Comparison of ENCODE assay signal across 28 cellular contexts in genomic region chr4:61909031-61909430, GRCh38.
"Had no signal": no experiment of that assay in that cellular context is flagged by ENCODE, and none has a peak within 500 bp of the region (broad histone marks: within the 10 kb centered on the region; RNA-seq: fewer than 3 reads in every experiment).

No MANE protein-coding gene starts in this region.

- H3K4me3 ChIP-seq: psoas muscle, right lobe of liver, sigmoid colon, stomach, thoracic aorta, thyroid gland, tibial nerve, upper lobe of left lung, vagina had no signal

- H3K4me3 Mint-ChIP-seq: naive thymus-derived CD8-positive, alpha-beta T cell; natural killer cell treated with Interleukin-12 subunit alpha and Interleukin-12 subunit beta and Interleukin-15 and Interleukin-18, amount 100 ng/mL, for 72 hours; stimulated activated effector memory CD8-positive, alpha-beta T cell treated with anti-CD3 and anti-CD28 coated beads, Interleukin-12 subunit alpha, Interleukin-12 subunit beta, amount 100 ng/mL, for 72 hours; stimulated activated naive B cell treated with anti-CD40 and anti-IgM and Interleukin-4, amounts not matched to agents 10 μg/mL and 1 μg/mL and 100 μg/mL, for 72 hours; stimulated activated naive CD8-positive, alpha-beta T cell treated with anti-CD3 and anti-CD28 coated beads, Interleukin-15, Interleukin-2, amounts not matched to agents 100 ng/mL and 50 ng/mL, for 24 hours had no signal

- H3K27ac Mint-ChIP-seq: naive thymus-derived CD8-positive, alpha-beta T cell; natural killer cell treated with Interleukin-12 subunit alpha and Interleukin-12 subunit beta and Interleukin-15 and Interleukin-18, amount 100 ng/mL, for 72 hours; progenitor cell of endocrine pancreas; stimulated activated effector memory CD8-positive, alpha-beta T cell treated with anti-CD3 and anti-CD28 coated beads, Interleukin-12 subunit alpha, Interleukin-12 subunit beta, amount 100 ng/mL, for 72 hours; stimulated activated naive B cell treated with anti-CD40 and anti-IgM and Interleukin-4, amounts not matched to agents 10 μg/mL and 1 μg/mL and 100 μg/mL, for 72 hours; stimulated activated naive CD8-positive, alpha-beta T cell treated with anti-CD3 and anti-CD28 coated beads, Interleukin-15, Interleukin-2, amounts not matched to agents 100 ng/mL and 50 ng/mL, for 24 hours had no signal

- H3K27ac ChIP-seq: neutrophil, parathyroid adenoma, psoas muscle, right lobe of liver, sigmoid colon, stomach, thoracic aorta, thyroid gland, tibial nerve, upper lobe of left lung, vagina had no signal

- H3K9me3 Mint-ChIP-seq: natural killer cell treated with Interleukin-12 subunit alpha and Interleukin-12 subunit beta and Interleukin-15 and Interleukin-18, amount 100 ng/mL, for 72 hours; stimulated activated naive B cell treated with anti-CD40 and anti-IgM and Interleukin-4, amounts not matched to agents 10 μg/mL and 1 μg/mL and 100 μg/mL, for 72 hours had no signal

- H3K4me1 ChIP-seq: parathyroid adenoma, psoas muscle, right lobe of liver, sigmoid colon, stomach, thyroid gland, tibial nerve, upper lobe of left lung, vagina had no signal

- H3K36me3 Mint-ChIP-seq: naive thymus-derived CD8-positive, alpha-beta T cell; natural killer cell treated with Interleukin-12 subunit alpha and Interleukin-12 subunit beta and Interleukin-15 and Interleukin-18, amount 100 ng/mL, for 72 hours; stimulated activated effector memory CD8-positive, alpha-beta T cell treated with anti-CD3 and anti-CD28 coated beads, Interleukin-12 subunit alpha, Interleukin-12 subunit beta, amount 100 ng/mL, for 72 hours; stimulated activated naive B cell treated with anti-CD40 and anti-IgM and Interleukin-4, amounts not matched to agents 10 μg/mL and 1 μg/mL and 100 μg/mL, for 72 hours had no signal

- H3K36me3 ChIP-seq: neutrophil, right lobe of liver, sigmoid colon, stomach, thoracic aorta, thyroid gland, tibial nerve, upper lobe of left lung, vagina had no signal

- H3K9me3 ChIP-seq: neutrophil, psoas muscle, right lobe of liver, sigmoid colon, stomach, thoracic aorta, thyroid gland, tibial nerve, upper lobe of left lung, vagina had no signal

- H3K27me3 ChIP-seq: neutrophil, right lobe of liver, sigmoid colon, stomach, thyroid gland, tibial nerve, upper lobe of left lung, vagina had no signal

- ATAC-seq: naive thymus-derived CD8-positive, alpha-beta T cell; natural killer cell treated with Interleukin-12 subunit alpha and Interleukin-12 subunit beta and Interleukin-15 and Interleukin-18, amount 100 ng/mL, for 72 hours; psoas muscle; right cardiac atrium; right lobe of liver; stimulated activated effector memory CD8-positive, alpha-beta T cell treated with anti-CD3 and anti-CD28 coated beads, Interleukin-12 subunit alpha, Interleukin-12 subunit beta, amount 100 ng/mL, for 72 hours; stimulated activated naive B cell treated with anti-CD40 and anti-IgM and Interleukin-4, amounts not matched to agents 10 μg/mL and 1 μg/mL and 100 μg/mL, for 72 hours had no signal

- H3K79me2 ChIP-seq: parathyroid adenoma had no signal

- FAIRE-seq: urothelium cell line had no signal

- DNase-seq: naive thymus-derived CD8-positive, alpha-beta T cell; nucleus accumbens; posterior cingulate gyrus; psoas muscle; right cardiac atrium; right lobe of liver; sigmoid colon; small intestine; stimulated activated CD4-positive, alpha-beta T cell treated with anti-CD3 and anti-CD28 coated beads, Interleukin-15, amount 100 ng/mL, for 24 hours; stimulated activated CD4-positive, alpha-beta T cell treated with anti-CD3 and anti-CD28 coated beads, Interleukin-2, amount 100 ng/mL, for 24 hours; stimulated activated CD4-positive, alpha-beta T cell treated with anti-CD3 and anti-CD28 coated beads, Interleukin-2, amount 100 ng/mL, for 48 hours; stimulated activated CD4-positive, alpha-beta T cell treated with anti-CD3 and anti-CD28 coated beads, Interleukin-4, amount 100 ng/mL, for 24 hours; stimulated activated naive B cell treated with anti-CD40 and anti-IgM and Interleukin-4, amounts not matched to agents 10 μg/mL and 1 μg/mL and 100 μg/mL, for 72 hours; stimulated activated naive CD4-positive, alpha-beta T cell treated with Interleukin-2 at 50 U/mL for 16 hours; stomach; thyroid gland; trophoblast cell; upper lobe of left lung had no signal

- H3K27me3 Mint-ChIP-seq: naive thymus-derived CD8-positive, alpha-beta T cell; natural killer cell treated with Interleukin-12 subunit alpha and Interleukin-12 subunit beta and Interleukin-15 and Interleukin-18, amount 100 ng/mL, for 72 hours; stimulated activated naive B cell treated with anti-CD40 and anti-IgM and Interleukin-4, amounts not matched to agents 10 μg/mL and 1 μg/mL and 100 μg/mL, for 72 hours; stimulated activated naive CD8-positive, alpha-beta T cell treated with anti-CD3 and anti-CD28 coated beads, Interleukin-15, Interleukin-2, amounts not matched to agents 100 ng/mL and 50 ng/mL, for 24 hours had no signal

- H3K4me1 Mint-ChIP-seq: naive thymus-derived CD8-positive, alpha-beta T cell; stimulated activated effector memory CD8-positive, alpha-beta T cell treated with anti-CD3 and anti-CD28 coated beads, Interleukin-12 subunit alpha, Interleukin-12 subunit beta, amount 100 ng/mL, for 72 hours; stimulated activated naive B cell treated with anti-CD40 and anti-IgM and Interleukin-4, amounts not matched to agents 10 μg/mL and 1 μg/mL and 100 μg/mL, for 72 hours had no signal

- H3K9ac ChIP-seq: parathyroid adenoma had no signal

- H2AFZ ChIP-seq: parathyroid adenoma had no signal
